Comparison of ENCODE assay signal across 27 cellular contexts in the genomic region with DNA sequence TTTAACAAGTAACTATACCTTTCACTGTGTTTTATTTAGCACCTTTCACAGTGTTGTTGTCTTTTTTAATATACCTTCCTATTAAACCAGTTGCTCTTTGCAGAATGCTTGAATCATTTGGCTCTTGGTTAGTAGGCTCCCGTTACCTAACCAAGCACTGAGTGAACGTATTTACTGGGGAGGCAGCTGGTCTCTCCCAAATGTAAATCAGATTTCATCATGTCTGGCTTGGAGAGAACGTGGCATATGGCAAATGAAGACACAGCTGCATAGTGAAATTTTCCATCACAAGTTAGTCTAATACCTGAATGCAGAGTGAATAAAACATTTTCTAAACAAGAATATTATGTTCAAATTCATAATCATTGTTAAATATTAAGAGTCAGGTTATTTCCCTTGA. TPM values are rescaled to one million over a fixed set of nuclear protein-coding genes. Genes with fewer than 3 reads are reported as not detected.
"Had no signal": no experiment of that assay in that cellular context is flagged by ENCODE, and none has a peak within 500 bp of the region (broad histone marks: within the 10 kb centered on the region; RNA-seq: fewer than 3 reads in every experiment).

No MANE protein-coding gene starts in this region.

- H3K27me3 ChIP-seq: gastrocnemius medialis, right atrium auricular region, stomach, suprapubic skin, tibial artery had no signal

- H3K4me3 ChIP-seq: coronary artery, gastrocnemius medialis, right atrium auricular region, stomach, suprapubic skin, tibial artery had no signal

- DNase-seq: activated CD4-positive, alpha-beta T cell treated with anti-CD3 and anti-CD28 coated beads for 4 hours; activated CD4-positive, alpha-beta T cell treated with anti-CD3 and anti-CD28 coated beads, Interleukin-2, amount 50 U/mL, for 4 hours; activated effector memory CD4-positive, alpha-beta T cell treated with Interleukin-2 at 50 U/mL for 16 hours; activated naive CD4-positive, alpha-beta T cell treated with Interleukin-2 at 50 U/mL for 16 hours; effector memory CD8-positive, alpha-beta T cell; erythroblast; gastrocnemius medialis; head of caudate nucleus; immature natural killer cell; kidney; midbrain; naive thymus-derived CD8-positive, alpha-beta T cell; nucleus accumbens; stimulated activated CD4-positive, alpha-beta T cell treated with anti-CD3 and anti-CD28 coated beads, Interleukin-15, amount 100 ng/mL, for 24 hours; stimulated activated CD4-positive, alpha-beta T cell treated with anti-CD3 and anti-CD28 coated beads, Interleukin-2, amount 100 ng/mL, for 24 hours; stimulated activated naive B cell treated with anti-CD40 and anti-IgM and Interleukin-4, amounts not matched to agents 10 μg/mL and 1 μg/mL and 100 μg/mL, for 72 hours; stomach; tibial artery had no signal

- H3K27ac ChIP-seq: coronary artery, gastrocnemius medialis, right atrium auricular region, stomach, suprapubic skin, tibial artery, VCaP had no signal

RNA-seq across cellular contexts. Expression of a gene that starts 12.4 kb away (rescaled TPM):
- total RNA-seq: bronchial epithelial cell; gastrocnemius medialis; kidney; naive thymus-derived CD8-positive, alpha-beta T cell; neural crest cell; pulmonary artery endothelial cell; right atrium auricular region; suprapubic skin; T-helper 1 cell treated with Interleukin-12 subunit alpha and Interleukin-12 subunit beta and Interleukin-4 antibody, amounts not matched to agents 30 ng/mL and 1 ng/mL, for 36 hours; ureter had no signal
